Comparison of ENCODE assay signal across 14 cellular contexts in the genomic region with DNA sequence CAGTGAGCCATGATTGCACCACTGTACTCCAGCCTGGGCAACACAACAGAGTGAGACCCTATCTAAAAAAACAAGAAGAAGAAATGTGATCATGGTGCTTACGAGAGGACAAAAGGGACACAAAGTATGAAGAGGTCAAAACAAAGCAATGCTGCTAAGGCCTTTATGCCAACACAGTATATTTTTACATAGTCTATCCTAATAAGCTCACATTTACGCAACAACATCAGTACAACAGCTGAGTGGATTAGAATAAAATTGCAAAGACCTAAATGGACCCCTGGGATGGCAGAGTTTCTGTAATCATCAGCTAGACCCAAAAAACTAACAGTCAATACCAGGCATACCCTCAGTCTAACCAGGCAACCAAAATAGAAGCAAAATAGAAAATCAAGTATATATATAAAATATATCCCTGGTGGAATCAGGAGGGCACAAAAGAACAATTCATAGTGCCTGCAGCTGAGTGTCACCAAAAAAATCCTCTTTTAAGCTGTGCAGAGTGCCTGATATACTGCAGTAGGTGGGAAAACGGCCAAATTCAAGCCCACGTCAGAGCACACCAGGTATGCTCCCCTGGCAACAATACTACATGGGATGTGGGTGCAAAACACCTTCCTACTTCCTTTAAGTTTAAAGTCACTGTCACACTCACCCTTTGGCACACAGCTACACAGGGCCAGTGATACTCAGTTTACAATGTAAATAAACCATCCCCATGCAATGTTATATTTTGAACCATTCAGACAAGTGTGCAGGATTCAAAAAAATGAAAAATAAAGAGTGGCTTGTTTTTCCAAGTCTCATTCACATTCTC. TPM values are rescaled to one million over a fixed set of nuclear protein-coding genes. Genes with fewer than 3 reads are reported as not detected.
DNase-seq lines count a peak whose midpoint lies in the region; ATAC-seq and TF ChIP-seq lines count a peak whose summit lies in the region.
"Had no signal": no experiment of that assay in that cellular context is flagged by ENCODE, and none has a peak within 500 bp of the region (broad histone marks: within the 10 kb centered on the region; RNA-seq: fewer than 3 reads in every experiment).

No MANE protein-coding gene starts in this region.

- H3K4me3 ChIP-seq in AG10803 (ENCODE audit: low read length): peak overlapping the region; percentile 32
- H3K4me3 ChIP-seq in fibroblast of lung (replicated peaks in 1 of 4; ENCODE audit: control extremely low read depth in 1 of 4, insufficient read depth in 1 of 4, low read depth in 3 of 4, low read length in 4 of 4): peak overlapping the region in 3 of 4 experiments; percentile 1 to 18 (median 10)
- no peak overlapping the region for H3K4me3 ChIP-seq in sigmoid colon
- H3K4me3 ChIP-seq: K562 had no signal

- H4K20me1 ChIP-seq in fibroblast of lung (ENCODE audit: control insufficient read depth, extremely low read depth, insufficient read depth, low read length): no peaks in the 10 kb centered on the region

- 87% methylated on average over 4 of the region's 4 CpGs for WGBS in sigmoid colon, 2 donors

- DNase-seq in AG10803 (ENCODE audit: low read depth) (no peak), NCI-H2029 (lab: John Stamatoyannopoulos, UW) (peak; percentile 72), fibroblast of lung (ENCODE audit: low read depth in 2 of 2) (peak in 1 of 2 donors; percentile 20), sigmoid colon (no peak), GM13976 (ENCODE audit: low spot score) (no peak), hepatic stellate cell (ENCODE audit: low spot score) (no peak)
- DNase-seq: activated CD8-positive, alpha-beta memory T cell treated with anti-CD3 and anti-CD28 coated beads, Interleukin-2, amount 50 U/mL, for 4 hours; CD8-positive, alpha-beta T cell; effector CD8-positive, alpha-beta T cell; NCI-H2081 treated with DMSO at 0.1 percent for 48 hours had no signal

- no peak overlapping the region for H3K9ac ChIP-seq in fibroblast of lung (ENCODE audit: insufficient read depth, low read length)

- peak overlapping the region; percentile 61 for H3K4me2 ChIP-seq in fibroblast of lung (ENCODE audit: extremely low read depth, insufficient read depth, low read length)

- H3K27me3 ChIP-seq in fibroblast of lung (ENCODE audit: control insufficient read depth, insufficient read depth, low read length): no peaks in the 10 kb centered on the region
- H3K27me3 ChIP-seq in sigmoid colon: no peaks in the 10 kb centered on the region

- TF ChIP-seq POLR2A in sigmoid colon (IDR thresholded peaks at IDR 0.05): no peak

- H3K4me1 ChIP-seq in fibroblast of lung (ENCODE audit: control insufficient read depth, extremely low read depth, insufficient read depth, low read length) (peaks cover 41% of the 10 kb centered on the region), sigmoid colon (peaks cover 0 to 90% (median 58%) of the 10 kb centered on the region in 4 donors)

- no peak for TF ChIP-seq EP300 in sigmoid colon (IDR thresholded peaks at IDR 0.05)

- no peaks in the 10 kb centered on the region for H3K9me3 ChIP-seq in fibroblast of lung (ENCODE audit: control insufficient read depth, insufficient read depth, low read depth, low read length)
- no peaks in the 10 kb centered on the region for H3K9me3 ChIP-seq in sigmoid colon

- intact Hi-C loops in sigmoid colon (cut with DNase I): loop anchor here (5.0 kb wide), 1 partner anchor 56 kb away; the partner anchor contains the start of gene RBFOX2

- no peaks in the 10 kb centered on the region for H3K36me3 ChIP-seq in fibroblast of lung (ENCODE audit: control insufficient read depth, insufficient read depth, low read length)
- H3K36me3 ChIP-seq in sigmoid colon: no peaks in the 10 kb centered on the region

- H3K27ac ChIP-seq in fibroblast of lung (ENCODE audit: insufficient read depth, low read length) (peak overlapping the region; percentile 46), sigmoid colon (peak overlapping the region; percentile 83 to 89 (median 84))

- no peak overlapping the region for H2AFZ ChIP-seq in fibroblast of lung (ENCODE audit: low read length)

- no peak for TF ChIP-seq CTCF in AG10803 (conservative IDR thresholded peaks at IDR 0.05; ENCODE audit: low read length)
- no peak for TF ChIP-seq CTCF in fibroblast of lung (conservative IDR thresholded peaks at IDR 0.05 in 1 of 2, IDR thresholded peaks at IDR 0.05 in 1 of 2; ENCODE audit: low read depth in 1 of 2, low read length in 2 of 2)
- TF ChIP-seq CTCF in sigmoid colon (IDR thresholded peaks at IDR 0.05): no peak
- TF ChIP-seq CTCF in GM13976 (IDR thresholded peaks at IDR 0.05; ENCODE audit: borderline replicate concordance, control extremely low read depth, extremely low read depth, insufficient read depth, missing control alignments): no peak

- ATAC-seq in HG02970 (IDR thresholded peaks at IDR 0.05; ENCODE audit: low FRiP score, unreplicated experiment): no peak
- ATAC-seq in HG03457 (IDR thresholded peaks at IDR 0.05; ENCODE audit: unreplicated experiment): no peak
- ATAC-seq: CD8-positive, alpha-beta T cell; HCT116; K562 had no signal

- H3K79me2 ChIP-seq in fibroblast of lung (ENCODE audit: control insufficient read depth, insufficient read depth, low read length): peaks cover 59% of the 10 kb centered on the region

- in situ Hi-C loops in GM13976 (cut with MboI; ENCODE audit: low sequenced_read_pairs, unreplicated experiment): no loop called here

RNA-seq across cellular contexts. Expression of gene RBFOX2, which starts 57.8 kb away (rescaled TPM):
- total RNA-seq in fibroblast of lung: 127 and 173 TPM in 2 replicates
- polyA plus RNA-seq in fibroblast of lung: 184 and 190 TPM in 2 replicates
- 107 and 125 TPM in 2 replicates for polyA plus RNA-seq in fibroblast of lung (2012)
- polyA minus RNA-seq in fibroblast of lung (ENCODE audit: low replicate concordance): 147 and 168 TPM in 2 replicates
- total RNA-seq in sigmoid colon: 100 to 1,000 TPM; 138 to 164 (median 148) TPM
- polyA plus RNA-seq in sigmoid colon: 10 to 100 TPM; 11.6 to 32.4 (median 15.6) TPM

Comparison
In these comparisons a context has a peak if more than half of its experiments do, and no peak if none do; other contexts are left out.
1. H3K4me3 ChIP-seq: peak in AG10803 (single experiment) and fibroblast of lung (3 of 4); none in sigmoid colon (0 of 4).